14 cellular contexts compared by ENCODE assay signal in the genomic region with DNA sequence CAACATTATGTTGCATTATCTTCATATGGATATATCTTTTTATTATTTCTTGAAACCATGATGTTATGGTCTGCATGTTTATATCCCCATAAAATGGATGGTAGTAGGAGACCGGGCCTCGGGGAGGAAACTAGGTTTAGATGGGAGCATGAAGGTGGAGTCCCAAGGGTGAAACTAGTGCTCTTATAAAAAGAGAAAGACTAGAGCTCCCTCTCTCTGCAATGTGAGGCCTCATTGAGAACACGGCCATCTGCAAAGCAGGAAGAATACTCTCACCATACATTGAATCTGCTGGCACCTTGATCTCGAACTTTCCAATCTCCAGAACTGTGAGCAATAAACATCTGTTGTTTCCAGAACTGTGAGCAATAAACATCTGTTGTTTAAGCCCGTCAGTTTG.
DNase-seq lines count a peak whose midpoint lies in the region; ATAC-seq, FAIRE-seq and TF ChIP-seq lines count a peak whose summit lies in the region.
"Had no signal": no experiment of that assay in that cellular context is flagged by ENCODE, and none has a peak within 500 bp of the region (broad histone marks: within the 10 kb centered on the region; RNA-seq: fewer than 3 reads in every experiment).

No MANE protein-coding gene starts in this region.

- H3K27ac ChIP-seq in HepG2 (ENCODE audit: extremely low read length, insufficient read depth, low read length) (no peak overlapping the region), right lobe of liver (no peak overlapping the region)
- H3K27ac ChIP-seq: epithelial cell of prostate had no signal

- no peaks in the 10 kb centered on the region for H3K36me3 Mint-ChIP-seq in stimulated activated memory B cell treated with anti-CD40 and anti-IgM and Interleukin-4, amounts not matched to agents 10 μg/mL and 1 μg/mL and 100 μg/mL, for 72 hours
- H3K36me3 Mint-ChIP-seq in Calu3 (ENCODE audit: insufficient read depth, unreplicated experiment): no peaks in the 10 kb centered on the region
- H3K36me3 Mint-ChIP-seq: naive thymus-derived CD8-positive, alpha-beta T cell had no signal

- intact Hi-C loops in HepG2 (cut with micrococcal nuclease; ENCODE audit: unreplicated experiment): loop anchor here (1.0 kb wide), 1 partner anchor 342 kb away; no protein-coding TSS in a partner anchor
- intact Hi-C loops in right lobe of liver (cut with DNase I): no loop called here
- intact Hi-C loops in Calu3 (cut with micrococcal nuclease; ENCODE audit: unreplicated experiment): loop anchor here (10.0 kb wide), 1 partner anchor 211 kb away; the partner anchor contains the start of gene SPOPL

- H3K4me3 ChIP-seq in HepG2 (replicated peaks in 1 of 3; ENCODE audit: insufficient read depth in 1 of 3, low read depth in 2 of 3, low read length in 3 of 3): no peak overlapping the region
- H3K4me3 ChIP-seq in right lobe of liver: no peak overlapping the region
- H3K4me3 ChIP-seq: MG63, smooth muscle cell had no signal

- DNase-seq in HepG2 (ENCODE audit: low spot score): no peak
- DNase-seq in right lobe of liver: no peak
- no peak for DNase-seq in GM12891 (ENCODE audit: insufficient read length, low spot score)
- DNase-seq in Calu3: no peak
- DNase-seq: activated T-cell treated with anti-CD3 and anti-CD28 coated beads for 4 hours, GF-D8, MG63 had no signal

- H3K9me3 ChIP-seq in HepG2 (ENCODE audit: low read length): no peaks in the 10 kb centered on the region
- H3K9me3 ChIP-seq in right lobe of liver: no peaks in the 10 kb centered on the region
- H3K9me3 ChIP-seq: MG63 had no signal

- H3K79me2 ChIP-seq in HepG2 (ENCODE audit: insufficient read depth, low read length): no peaks in the 10 kb centered on the region

- WGBS in HepG2 (ENCODE audit: low lambda C conversion rate): 5% methylated on average over 5 of the region's 5 CpGs
- 67% methylated on average over 5 of the region's 5 CpGs for WGBS in right lobe of liver (ENCODE audit: insufficient coverage, low coverage, low lambda C conversion rate, missing lambda C conversion rate)

- H3K4me1 ChIP-seq in HepG2 (ENCODE audit: insufficient read depth, low read length): peaks cover 51% of the 10 kb centered on the region
- H3K4me1 ChIP-seq in right lobe of liver: peaks cover 0 to 10% (median 5%) of the 10 kb centered on the region in 4 donors

- H3K4me3 Mint-ChIP-seq in stimulated activated memory B cell treated with anti-CD40 and anti-IgM and Interleukin-4, amounts not matched to agents 10 μg/mL and 1 μg/mL and 100 μg/mL, for 72 hours: no peak overlapping the region
- H3K4me3 Mint-ChIP-seq in Calu3 (ENCODE audit: low read depth, unreplicated experiment): no peak overlapping the region
- H3K4me3 Mint-ChIP-seq: naive thymus-derived CD8-positive, alpha-beta T cell had no signal

- H3K4me1 Mint-ChIP-seq in stimulated activated memory B cell treated with anti-CD40 and anti-IgM and Interleukin-4, amounts not matched to agents 10 μg/mL and 1 μg/mL and 100 μg/mL, for 72 hours: peaks cover 12% of the 10 kb centered on the region
- peaks cover 15% of the 10 kb centered on the region for H3K4me1 Mint-ChIP-seq in Calu3 (ENCODE audit: low read depth, unreplicated experiment)
- H3K4me1 Mint-ChIP-seq: naive thymus-derived CD8-positive, alpha-beta T cell had no signal

- no peak overlapping the region for H3K9ac ChIP-seq in HepG2 (ENCODE audit: insufficient read depth, low read depth, low read length)

- FAIRE-seq in HepG2 (lab: Jason Lieb, UNC) (peak; percentile 48), GM12891 (lab: Jason Lieb, UNC) (no peak)

- POLR2A ChIA-PET in HepG2 (lab: Yijun Ruan, JAX): no interaction called here

- H3K27me3 ChIP-seq in HepG2 (ENCODE audit: control insufficient read depth in 1 of 2, insufficient read depth in 2 of 2, low read length in 2 of 2) (peaks cover 0 to 6% of the 10 kb centered on the region in 2 experiments; a peak in 1 of 5 replicates), right lobe of liver (no peaks in the 10 kb centered on the region)
- H3K27me3 ChIP-seq: MG63 had no signal

- peaks cover 42% of the 10 kb centered on the region for H3K27me3 Mint-ChIP-seq in stimulated activated memory B cell treated with anti-CD40 and anti-IgM and Interleukin-4, amounts not matched to agents 10 μg/mL and 1 μg/mL and 100 μg/mL, for 72 hours
- no peaks in the 10 kb centered on the region for H3K27me3 Mint-ChIP-seq in Calu3 (ENCODE audit: unreplicated experiment)

- peak; percentile 43 for ATAC-seq in HepG2
- ATAC-seq in right lobe of liver: no peak
- peak; percentile 28 for ATAC-seq in HG03025 (IDR thresholded peaks at IDR 0.05; ENCODE audit: low FRiP score, unreplicated experiment)
- ATAC-seq in SK-N-SH treated with all-trans-retinoic acid at 6 μM for 48 hours: 0 out of 3 replicates have a peak, but pooled peaks have one; percentile 27
- peak; percentile 49 for ATAC-seq in stimulated activated memory B cell treated with anti-CD40 and anti-IgM and Interleukin-4, amounts not matched to agents 10 μg/mL and 1 μg/mL and 100 μg/mL, for 72 hours
- no peak for ATAC-seq in GM21423 (IDR thresholded peaks at IDR 0.05; ENCODE audit: unreplicated experiment)
- ATAC-seq: naive thymus-derived CD8-positive, alpha-beta T cell had no signal

- no peak for TF ChIP-seq EP300 in HepG2 (IDR thresholded peaks at IDR 0.05; ENCODE audit: low read depth in 2 of 2, low read length in 2 of 2)
- TF ChIP-seq EP300 in HepG2 (CRISPR knock-in tag; IDR thresholded peaks at IDR 0.05; ENCODE audit: borderline replicate concordance): no peak

- no peak for TF ChIP-seq RAD21 in HepG2 (CRISPR knock-in tag; IDR thresholded peaks at IDR 0.05)

- no peak overlapping the region for H2AFZ ChIP-seq in HepG2 (ENCODE audit: low read length)

- no peak overlapping the region for H3K4me2 ChIP-seq in HepG2 (ENCODE audit: low read depth, low read length)
- H3K4me2 ChIP-seq: smooth muscle cell had no signal

- TF ChIP-seq POLR2A in HepG2 (IDR thresholded peaks at IDR 0.05; ENCODE audit: insufficient read depth in 1 of 2, low read depth in 2 of 2, low read length in 2 of 2) (no peak), right lobe of liver (IDR thresholded peaks at IDR 0.05) (no peak), GM12891 (IDR thresholded peaks at IDR 0.05; ENCODE audit: low read depth, low read length) (no peak)

- BruUV-seq in HepG2 (replicated peaks; lab: Mats Ljungman, UMichigan): no TSS peak
- BruUV-seq in Calu3 (replicated peaks; lab: Mats Ljungman, UMichigan): no TSS peak

- in situ Hi-C loops in HepG2 (cut with HindIII; ENCODE audit: extremely low pct_ligation_motif_present, low pct_unique_long_range_greater_than_20kb): no loop called here

- CTCF ChIA-PET in HepG2 (lab: Yijun Ruan, JAX; ENCODE audit: low intra/inter-chr PET ratio, low total read pairs): no interaction called here
- CTCF ChIA-PET in Calu3 (lab: Charles Lee): interaction anchor here (0.9 kb wide), 1 partner anchor 70 kb away, joined by 3 read pairs; no protein-coding TSS in a partner anchor

- no peak overlapping the region for H3K27ac Mint-ChIP-seq in stimulated activated memory B cell treated with anti-CD40 and anti-IgM and Interleukin-4, amounts not matched to agents 10 μg/mL and 1 μg/mL and 100 μg/mL, for 72 hours
- H3K27ac Mint-ChIP-seq in Calu3 (ENCODE audit: unreplicated experiment): no peak overlapping the region
- H3K27ac Mint-ChIP-seq: naive thymus-derived CD8-positive, alpha-beta T cell had no signal

- no peaks in the 10 kb centered on the region for H4K20me1 ChIP-seq in HepG2 (ENCODE audit: insufficient read depth, low read length)

- H3K36me3 ChIP-seq in HepG2 (replicated peaks in 1 of 2; ENCODE audit: control insufficient read depth in 1 of 2, insufficient read depth in 2 of 2, low read length in 2 of 2): no peaks in the 10 kb centered on the region
- H3K36me3 ChIP-seq in right lobe of liver: no peaks in the 10 kb centered on the region
- H3K36me3 ChIP-seq: MG63 had no signal

- H3K9me3 Mint-ChIP-seq in stimulated activated memory B cell treated with anti-CD40 and anti-IgM and Interleukin-4, amounts not matched to agents 10 μg/mL and 1 μg/mL and 100 μg/mL, for 72 hours: no peaks in the 10 kb centered on the region
- no peaks in the 10 kb centered on the region for H3K9me3 Mint-ChIP-seq in Calu3 (ENCODE audit: low read depth, unreplicated experiment)

- TF ChIP-seq CTCF in HepG2 (CRISPR knock-in tag; IDR thresholded peaks at IDR 0.05): peak; percentile 60
- TF ChIP-seq CTCF in right lobe of liver (IDR thresholded peaks at IDR 0.05): no peak
- no peak for TF ChIP-seq CTCF in Calu3 (IDR thresholded peaks at IDR 0.05; ENCODE audit: unreplicated experiment)

TF ChIP-seq in HepG2, 621 proteins besides CTCF, POLR2A, EP300 and RAD21:
- no peak for TF ChIP-seq ZNF615 (CRISPR knock-in tag; IDR thresholded peaks at IDR 0.05; ENCODE audit: borderline replicate concordance)
- peak; percentile 66 for TF ChIP-seq STAG1 (CRISPR knock-in tag; IDR thresholded peaks at IDR 0.05)
- TF ChIP-seq TSC22D2 (CRISPR knock-in tag; IDR thresholded peaks at IDR 0.05; ENCODE audit: borderline replicate concordance): no peak
- TF ChIP-seq ATF7 (IDR thresholded peaks at IDR 0.05): no peak
- no peak for TF ChIP-seq ATF7 (CRISPR knock-in tag; IDR thresholded peaks at IDR 0.05)
- TF ChIP-seq SMC3 (IDR thresholded peaks at IDR 0.05; ENCODE audit: low read length): peak; percentile 31; the same call in 1 of the 2 replicates

TF ChIP-seq in GM12891, 5 proteins besides CTCF, POLR2A, EP300 and RAD21:
- TF ChIP-seq SPI1 (IDR thresholded peaks at IDR 0.05; ENCODE audit: low read depth, low read length) (no peak), POLR2AphosphoS5 (IDR thresholded peaks at IDR 0.05; ENCODE audit: low read depth, low read length) (no peak), POU2F2 (IDR thresholded peaks at IDR 0.05; ENCODE audit: low read depth, low read length) (no peak), PAX5 (IDR thresholded peaks at IDR 0.05; ENCODE audit: insufficient read depth, low read length, severe bottlenecking) (no peak), TAF1 (IDR thresholded peaks at IDR 0.05; ENCODE audit: low read depth, low read length) (no peak)

Comparison
In these comparisons a context has a peak if more than half of its experiments do, and no peak if none do; other contexts are left out.
1. ATAC-seq: peak in HepG2 (single experiment), HG03025 (single experiment), SK-N-SH treated with all-trans-retinoic acid at 6 μM for 48 hours (single experiment) and stimulated activated memory B cell treated with anti-CD40 and anti-IgM and Interleukin-4, amounts not matched to agents 10 μg/mL and 1 μg/mL and 100 μg/mL, for 72 hours (single experiment); none in right lobe of liver (0 of 4) and GM21423 (single experiment).
2. intact Hi-C loops: an anchor here in HepG2 (1.0 kb wide) and Calu3 (10.0 kb wide); none called in right lobe of liver.